In the genomic region with DNA sequence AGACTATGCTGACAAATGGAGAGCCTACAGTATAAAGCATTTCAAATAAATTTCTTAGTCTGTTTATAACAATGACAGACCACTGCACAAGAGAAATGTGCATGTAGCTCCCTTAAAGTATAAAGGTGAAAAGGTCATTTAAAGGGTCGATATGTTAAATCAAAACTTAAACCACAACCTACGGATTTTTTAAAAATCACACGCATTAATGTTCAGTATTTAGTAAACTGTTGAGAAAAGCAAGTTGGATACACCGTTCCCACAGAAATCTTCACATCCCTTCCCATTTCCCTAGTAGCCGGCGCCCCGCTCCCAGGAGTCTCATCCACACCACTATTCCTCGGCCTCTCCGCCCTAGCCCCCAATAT, we compare ENCODE assay signal across 8 cellular contexts. TPM values are rescaled to one million over a fixed set of nuclear protein-coding genes. Genes with fewer than 3 reads are reported as not detected.
DNase-seq lines count a peak whose midpoint lies in the region; ATAC-seq and TF ChIP-seq lines count a peak whose summit lies in the region.

No MANE protein-coding gene starts in this region.

- H3K27ac ChIP-seq in HEK293 (ENCODE audit: extremely low read depth, low read depth, low read length) (peak overlapping the region; percentile 83), right cardiac atrium (ENCODE audit: low read length) (peak overlapping the region; percentile 92), skeletal muscle tissue (ENCODE audit: low read depth, low read length) (peak overlapping the region; percentile 88)

- H3K4me3 ChIP-seq in HEK293 (ENCODE audit: low read depth, low read length) (peak overlapping the region; percentile 97), right cardiac atrium (ENCODE audit: low read length) (peak overlapping the region; percentile 94), skeletal muscle tissue (ENCODE audit: low read length in 3 of 3) (peak overlapping the region; percentile 80 to 91 (median 90))

- H3K36me3 ChIP-seq in HEK293 (ENCODE audit: control insufficient read depth in 2 of 2, insufficient read depth in 1 of 2, low read length in 2 of 2) (peaks cover 18 to 22% of the 10 kb centered on the region in 2 experiments), skeletal muscle tissue (ENCODE audit: control insufficient read depth in 3 of 3, insufficient read depth in 3 of 3, low read length in 3 of 3) (no peaks in the 10 kb centered on the region)

- no peak for DNase-seq in activated CD8-positive, alpha-beta T cell treated with anti-CD3 and anti-CD28 coated beads, Interleukin-2, amount 10 ng/mL, durations not matched to agents 7 days and 5 days
- DNase-seq in right cardiac atrium (no peak), NCI-H2171 treated with DMSO at 0.1 percent for 48 hours (lab: John Stamatoyannopoulos, UW) (no peak)
- no peak for DNase-seq in central memory CD4-positive, alpha-beta T cell

- no peaks in the 10 kb centered on the region for H3K9me3 Mint-ChIP-seq in activated CD8-positive, alpha-beta T cell treated with anti-CD3 and anti-CD28 coated beads, Interleukin-2, amount 10 ng/mL, durations not matched to agents 7 days and 5 days (ENCODE audit: insufficient read depth)

- no peaks in the 10 kb centered on the region for H3K27me3 Mint-ChIP-seq in activated CD8-positive, alpha-beta T cell treated with anti-CD3 and anti-CD28 coated beads, Interleukin-2, amount 10 ng/mL, durations not matched to agents 7 days and 5 days (ENCODE audit: low read depth)

- WGBS in right cardiac atrium: 1% methylated on average over 9 of the region's 9 CpGs

- peak overlapping the region; percentile 90 for H3K4me3 Mint-ChIP-seq in activated CD8-positive, alpha-beta T cell treated with anti-CD3 and anti-CD28 coated beads, Interleukin-2, amount 10 ng/mL, durations not matched to agents 7 days and 5 days

- no peaks in the 10 kb centered on the region for H3K27me3 ChIP-seq in right cardiac atrium (ENCODE audit: control insufficient read depth, insufficient read depth)
- H3K27me3 ChIP-seq in skeletal muscle tissue (ENCODE audit: control insufficient read depth in 3 of 3, insufficient read depth in 3 of 3, low read length in 3 of 3): no peaks in the 10 kb centered on the region

- peak overlapping the region; percentile 97 for H3K27ac Mint-ChIP-seq in activated CD8-positive, alpha-beta T cell treated with anti-CD3 and anti-CD28 coated beads, Interleukin-2, amount 10 ng/mL, durations not matched to agents 7 days and 5 days

- CTCF ChIA-PET in HEK293 (lab: Yijun Ruan, JAX): interaction anchor here (1.4 kb wide), 1 partner anchor 221 kb away, joined by 7 read pairs; no protein-coding TSS in a partner anchor
- CTCF ChIA-PET in activated CD8-positive, alpha-beta T cell treated with anti-CD3 and anti-CD28 coated beads, Interleukin-2, amount 10 ng/mL, durations not matched to agents 7 days and 5 days (lab: Charles Lee): interaction anchor here (1.3 kb wide), 1 partner anchor 16 kb away, joined by 3 read pairs; no protein-coding TSS in a partner anchor

- peak overlapping the region; percentile 94 to 99 (median 95) for H3K9ac ChIP-seq in skeletal muscle tissue (ENCODE audit: low read depth in 1 of 3, low read length in 3 of 3)

- ATAC-seq in activated CD8-positive, alpha-beta T cell treated with anti-CD3 and anti-CD28 coated beads, Interleukin-2, amount 10 ng/mL, durations not matched to agents 7 days and 5 days: no peak
- ATAC-seq in right cardiac atrium (peak in 1 of 2 donors; percentile 22), GM18873 (IDR thresholded peaks at IDR 0.05; ENCODE audit: low FRiP score, unreplicated experiment) (no peak), HG02763 (IDR thresholded peaks at IDR 0.05; ENCODE audit: unreplicated experiment) (no peak)

- TF ChIP-seq CTCF in HEK293 (tag by site-specific recombination; IDR thresholded peaks at IDR 0.05): no peak

- POLR2A ChIA-PET in HEK293 (lab: Yijun Ruan, JAX): interaction anchor here (1.0 to 4.0 kb wide), 4 partner anchors 10 to 172 kb away, joined by 4 to 22 read pairs (median 4); partner anchors contain the start of genes KLHL28, PRPF39 and TOGARAM1
- POLR2A ChIA-PET in activated CD8-positive, alpha-beta T cell treated with anti-CD3 and anti-CD28 coated beads, Interleukin-2, amount 10 ng/mL, durations not matched to agents 7 days and 5 days (lab: Charles Lee): interaction anchor here (1.3 to 4.5 kb wide), 5 partner anchors 26 to 237 kb away, joined by 3 to 31 read pairs (median 6); partner anchors contain the start of genes KLHL28, MIS18BP1, PRPF39 and TOGARAM1

- H3K4me1 ChIP-seq in HEK293 (ENCODE audit: control insufficient read depth, insufficient read depth, low read length) (peaks cover 9% of the 10 kb centered on the region; the same call in 1 of the 2 replicates), right cardiac atrium (ENCODE audit: control insufficient read depth, insufficient read depth, low read length) (no peaks in the 10 kb centered on the region), skeletal muscle tissue (ENCODE audit: control insufficient read depth in 3 of 3, insufficient read depth in 3 of 3, low read length in 3 of 3) (peaks cover 16 to 23% (median 20%) of the 10 kb centered on the region in 3 donors)

- no peaks in the 10 kb centered on the region for H3K9me3 ChIP-seq in HEK293 (ENCODE audit: control insufficient read depth, insufficient read depth, low read depth, low read length)
- H3K9me3 ChIP-seq in right cardiac atrium (ENCODE audit: control insufficient read depth, low read length): no peaks in the 10 kb centered on the region
- no peaks in the 10 kb centered on the region for H3K9me3 ChIP-seq in skeletal muscle tissue (ENCODE audit: control insufficient read depth in 3 of 3, low read length in 3 of 3)

- intact Hi-C loops in right cardiac atrium (cut with DNase I): loop anchor here in 2 of 4 donors (5.0 to 10.0 kb wide), 4 partner anchors 121 to 219 kb away; partner anchors contain the start of genes KLHL28 (in 2 of the 2), TOGARAM1 (in 2 of the 2) and MIS18BP1 (in 1 of the 2)

- H3K36me3 Mint-ChIP-seq in activated CD8-positive, alpha-beta T cell treated with anti-CD3 and anti-CD28 coated beads, Interleukin-2, amount 10 ng/mL, durations not matched to agents 7 days and 5 days (ENCODE audit: low read depth): peaks cover 5% of the 10 kb centered on the region

- peaks cover 30% of the 10 kb centered on the region for H3K4me1 Mint-ChIP-seq in activated CD8-positive, alpha-beta T cell treated with anti-CD3 and anti-CD28 coated beads, Interleukin-2, amount 10 ng/mL, durations not matched to agents 7 days and 5 days (ENCODE audit: low read depth)

TF ChIP-seq in HEK293, 187 proteins besides CTCF, POLR2A, EP300 and RAD21:
- TF ChIP-seq ZNF560 (tag by site-specific recombination; IDR thresholded peaks at IDR 0.05; ENCODE audit: borderline replicate concordance): no peak
- peak; percentile 20 for TF ChIP-seq ZBTB26 (tag by site-specific recombination; optimal IDR thresholded peaks at IDR 0.05)
- no peak for TF ChIP-seq ZNF785 (tag by site-specific recombination; IDR thresholded peaks at IDR 0.05)
- TF ChIP-seq, protein P1, sequence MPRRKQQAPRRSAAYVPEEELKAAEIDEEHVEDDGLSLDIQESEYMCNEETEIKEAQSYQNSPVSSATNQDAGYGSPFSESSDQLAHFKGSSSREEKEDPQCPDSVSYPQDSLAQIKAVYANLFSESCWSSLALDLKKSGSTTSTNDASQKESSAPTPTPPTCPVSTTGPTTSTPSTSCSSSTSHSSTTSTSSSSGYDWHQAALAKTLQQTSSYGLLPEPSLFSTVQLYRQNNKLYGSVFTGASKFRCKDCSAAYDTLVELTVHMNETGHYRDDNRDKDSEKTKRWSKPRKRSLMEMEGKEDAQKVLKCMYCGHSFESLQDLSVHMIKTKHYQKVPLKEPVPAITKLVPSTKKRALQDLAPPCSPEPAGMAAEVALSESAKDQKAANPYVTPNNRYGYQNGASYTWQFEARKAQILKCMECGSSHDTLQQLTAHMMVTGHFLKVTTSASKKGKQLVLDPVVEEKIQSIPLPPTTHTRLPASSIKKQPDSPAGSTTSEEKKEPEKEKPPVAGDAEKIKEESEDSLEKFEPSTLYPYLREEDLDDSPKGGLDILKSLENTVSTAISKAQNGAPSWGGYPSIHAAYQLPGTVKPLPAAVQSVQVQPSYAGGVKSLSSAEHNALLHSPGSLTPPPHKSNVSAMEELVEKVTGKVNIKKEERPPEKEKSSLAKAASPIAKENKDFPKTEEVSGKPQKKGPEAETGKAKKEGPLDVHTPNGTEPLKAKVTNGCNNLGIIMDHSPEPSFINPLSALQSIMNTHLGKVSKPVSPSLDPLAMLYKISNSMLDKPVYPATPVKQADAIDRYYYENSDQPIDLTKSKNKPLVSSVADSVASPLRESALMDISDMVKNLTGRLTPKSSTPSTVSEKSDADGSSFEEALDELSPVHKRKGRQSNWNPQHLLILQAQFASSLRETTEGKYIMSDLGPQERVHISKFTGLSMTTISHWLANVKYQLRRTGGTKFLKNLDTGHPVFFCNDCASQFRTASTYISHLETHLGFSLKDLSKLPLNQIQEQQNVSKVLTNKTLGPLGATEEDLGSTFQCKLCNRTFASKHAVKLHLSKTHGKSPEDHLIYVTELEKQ (tag by site-specific recombination; IDR thresholded peaks at IDR 0.05; ENCODE audit: borderline replicate concordance): no peak

RNA-seq across cellular contexts. Expression of gene FKBP3, which starts 0.6 kb away (rescaled TPM):
- total RNA-seq in activated CD8-positive, alpha-beta T cell treated with anti-CD3 and anti-CD28 coated beads, Interleukin-2, amount 10 ng/mL, durations not matched to agents 7 days and 5 days: 10 to 100 TPM; 70.2 to 74.9 TPM
- total RNA-seq in right cardiac atrium (10 to 100 TPM; 81.4 to 91.9 (median 87.8) TPM), skeletal muscle tissue (67.8 TPM)
- polyA plus RNA-seq in right cardiac atrium: 189 TPM

RNA-seq across cellular contexts. Expression of gene FANCM, which starts 2.1 kb away (rescaled TPM):
- 10 to 100 TPM; 17.2 to 20.2 TPM for total RNA-seq in activated CD8-positive, alpha-beta T cell treated with anti-CD3 and anti-CD28 coated beads, Interleukin-2, amount 10 ng/mL, durations not matched to agents 7 days and 5 days
- total RNA-seq in right cardiac atrium (1 to 10 TPM; 2.9 to 4.1 (median 3.9) TPM), skeletal muscle tissue (7.3 TPM)
- polyA plus RNA-seq in right cardiac atrium: 1.9 TPM

RNA-seq across cellular contexts. Expression of gene PRPF39, which starts 49.8 kb away (rescaled TPM):
- total RNA-seq in activated CD8-positive, alpha-beta T cell treated with anti-CD3 and anti-CD28 coated beads, Interleukin-2, amount 10 ng/mL, durations not matched to agents 7 days and 5 days: 10 to 100 TPM; 41.0 to 41.6 TPM
- total RNA-seq in right cardiac atrium: 10 to 100 TPM; 13.4 to 20.7 (median 17.3) TPM
- 10.5 TPM for polyA plus RNA-seq in right cardiac atrium
- total RNA-seq in skeletal muscle tissue: 33.9 TPM
